Comparison of ENCODE assay signal across 1 cellular context in the genomic region with DNA sequence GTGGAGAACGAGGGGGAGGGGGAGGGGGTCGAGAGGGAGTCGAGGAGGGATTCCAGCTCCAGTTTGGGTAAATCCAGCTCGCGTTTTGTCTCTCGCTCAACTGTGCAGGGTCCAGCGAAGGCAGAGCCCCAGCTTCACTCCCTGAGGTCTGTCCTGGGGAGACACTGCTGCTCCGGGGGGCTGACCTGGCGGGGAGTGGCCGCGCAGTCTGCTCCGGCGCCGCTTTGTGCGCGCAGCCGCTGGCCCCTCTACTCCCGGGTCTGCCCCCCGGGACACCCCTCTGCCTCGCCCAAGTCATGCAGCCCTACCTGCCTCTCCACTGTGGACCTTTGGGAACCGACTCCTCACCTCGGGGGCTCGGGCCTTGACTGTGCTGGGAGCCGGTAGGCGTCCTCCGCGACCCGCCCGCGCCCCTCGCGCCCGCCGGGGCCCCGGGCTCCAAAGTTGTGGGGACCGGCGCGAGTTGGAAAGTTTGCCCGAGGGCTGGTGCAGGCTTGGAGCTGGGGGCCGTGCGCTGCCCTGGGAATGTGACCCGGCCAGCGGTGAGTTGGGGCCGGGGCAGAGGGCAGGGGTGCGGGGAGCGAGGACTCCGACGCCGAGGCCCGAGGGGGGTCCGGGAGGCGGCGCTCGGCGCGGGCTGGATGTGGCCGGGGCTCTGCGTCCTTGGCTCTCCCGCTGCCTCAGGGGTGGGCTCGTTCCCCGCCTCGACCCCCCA.
TF ChIP-seq lines count a peak whose summit lies in the region.

Gene TET1, plus strand, starts transcription at position 137 of the 715 bp plus-strand sequence. CDS start 12,002 bp downstream, outside the sequence.

TF ChIP-seq in K562, 482 proteins besides CTCF, POLR2A, EP300 and RAD21 (continued from another document and continues in another):
- TF ChIP-seq YY1 (IDR thresholded peaks at IDR 0.05; ENCODE audit: borderline replicate concordance in 1 of 3, control insufficient read depth in 1 of 3, extremely low read depth in 1 of 3, insufficient read depth in 3 of 3, insufficient read length in 1 of 3, insufficient replicate concordance in 2 of 3, low read depth in 1 of 3, low read length in 2 of 3) (peak in 2 of 3 experiments; percentile 8 to 70), ZNF143 (CRISPR knock-in tag; IDR thresholded peaks at IDR 0.05) (0 out of 2 replicates have a peak, but pooled peaks have one; percentile 32), IRF1 (CRISPR knock-in tag; IDR thresholded peaks at IDR 0.05; ENCODE audit: borderline replicate concordance) (0 out of 2 replicates have a peak, but pooled peaks have one; percentile 26), ZNF277 (CRISPR knock-in tag; IDR thresholded peaks at IDR 0.05; ENCODE audit: borderline replicate concordance) (no peak), ZNF512 (tag; IDR thresholded peaks at IDR 0.05) (no peak), ZFP1 (CRISPR knock-in tag; IDR thresholded peaks at IDR 0.05) (no peak), HLTF (IDR thresholded peaks at IDR 0.05) (0 out of 2 replicates have a peak, but pooled peaks have one; percentile 8), KLF6 (CRISPR knock-in tag; IDR thresholded peaks at IDR 0.05; ENCODE audit: borderline replicate concordance) (no peak), E2F1 (CRISPR knock-in tag; IDR thresholded peaks at IDR 0.05) (peak; percentile 27; the same call in 1 of the 2 replicates), ZNF212 (CRISPR knock-in tag; IDR thresholded peaks at IDR 0.05) (no peak), HIVEP1 (CRISPR knock-in tag; IDR thresholded peaks at IDR 0.05) (no peak), SMARCA5 (IDR thresholded peaks at IDR 0.05) (no peak), HMGN3 (IDR thresholded peaks at IDR 0.05; ENCODE audit: borderline replicate concordance, extremely low read depth, insufficient read length, low read depth, low read length) (peak; percentile 56), RBM39 (optimal IDR thresholded peaks at IDR 0.05; ENCODE audit: low read depth, low read length) (no peak), THAP12 (CRISPR knock-in tag; IDR thresholded peaks at IDR 0.05) (peak; percentile 84; the same call in 1 of the 2 replicates), NUFIP1 (IDR thresholded peaks at IDR 0.05; ENCODE audit: partially characterized antibody) (no peak), HDGF (IDR thresholded peaks at IDR 0.05) (no peak), FOXA3 (CRISPR knock-in tag; conservative IDR thresholded peaks at IDR 0.05 in 1 of 2, IDR thresholded peaks at IDR 0.05 in 1 of 2) (peak in 1 of 2 experiments; percentile 25; a peak in 1 of 4 replicates), CBX5 (IDR thresholded peaks at IDR 0.05; ENCODE audit: borderline replicate concordance, low read depth) (no peak), STAG1 (CRISPR knock-in tag; IDR thresholded peaks at IDR 0.05; ENCODE audit: borderline replicate concordance) (no peak; the same call in 1 of the 2 replicates), SMAD1 (IDR thresholded peaks at IDR 0.05; ENCODE audit: low read depth, low read length, partially characterized antibody) (peak; percentile 52), RCOR1 (IDR thresholded peaks at IDR 0.05; ENCODE audit: borderline replicate concordance in 1 of 2, low read depth in 2 of 2, low read length in 2 of 2) (peak in 1 of 2 experiments; percentile 87; a peak in 3 of 4 replicates), GABPB1 (CRISPR knock-in tag; IDR thresholded peaks at IDR 0.05) (peak; percentile 57), PCBP1 (IDR thresholded peaks at IDR 0.05; ENCODE audit: low read depth, low read length, poor library complexity, severe bottlenecking) (peak; percentile 31), SIX5 (IDR thresholded peaks at IDR 0.05; ENCODE audit: borderline replicate concordance in 1 of 2, insufficient read depth in 1 of 2, low read depth in 1 of 2, low read length in 2 of 2) (no peak)
- TF ChIP-seq, protein P1, sequence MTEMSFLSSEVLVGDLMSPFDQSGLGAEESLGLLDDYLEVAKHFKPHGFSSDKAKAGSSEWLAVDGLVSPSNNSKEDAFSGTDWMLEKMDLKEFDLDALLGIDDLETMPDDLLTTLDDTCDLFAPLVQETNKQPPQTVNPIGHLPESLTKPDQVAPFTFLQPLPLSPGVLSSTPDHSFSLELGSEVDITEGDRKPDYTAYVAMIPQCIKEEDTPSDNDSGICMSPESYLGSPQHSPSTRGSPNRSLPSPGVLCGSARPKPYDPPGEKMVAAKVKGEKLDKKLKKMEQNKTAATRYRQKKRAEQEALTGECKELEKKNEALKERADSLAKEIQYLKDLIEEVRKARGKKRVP (CRISPR knock-in tag; IDR thresholded peaks at IDR 0.05): no peak
- TF ChIP-seq, protein P2, sequence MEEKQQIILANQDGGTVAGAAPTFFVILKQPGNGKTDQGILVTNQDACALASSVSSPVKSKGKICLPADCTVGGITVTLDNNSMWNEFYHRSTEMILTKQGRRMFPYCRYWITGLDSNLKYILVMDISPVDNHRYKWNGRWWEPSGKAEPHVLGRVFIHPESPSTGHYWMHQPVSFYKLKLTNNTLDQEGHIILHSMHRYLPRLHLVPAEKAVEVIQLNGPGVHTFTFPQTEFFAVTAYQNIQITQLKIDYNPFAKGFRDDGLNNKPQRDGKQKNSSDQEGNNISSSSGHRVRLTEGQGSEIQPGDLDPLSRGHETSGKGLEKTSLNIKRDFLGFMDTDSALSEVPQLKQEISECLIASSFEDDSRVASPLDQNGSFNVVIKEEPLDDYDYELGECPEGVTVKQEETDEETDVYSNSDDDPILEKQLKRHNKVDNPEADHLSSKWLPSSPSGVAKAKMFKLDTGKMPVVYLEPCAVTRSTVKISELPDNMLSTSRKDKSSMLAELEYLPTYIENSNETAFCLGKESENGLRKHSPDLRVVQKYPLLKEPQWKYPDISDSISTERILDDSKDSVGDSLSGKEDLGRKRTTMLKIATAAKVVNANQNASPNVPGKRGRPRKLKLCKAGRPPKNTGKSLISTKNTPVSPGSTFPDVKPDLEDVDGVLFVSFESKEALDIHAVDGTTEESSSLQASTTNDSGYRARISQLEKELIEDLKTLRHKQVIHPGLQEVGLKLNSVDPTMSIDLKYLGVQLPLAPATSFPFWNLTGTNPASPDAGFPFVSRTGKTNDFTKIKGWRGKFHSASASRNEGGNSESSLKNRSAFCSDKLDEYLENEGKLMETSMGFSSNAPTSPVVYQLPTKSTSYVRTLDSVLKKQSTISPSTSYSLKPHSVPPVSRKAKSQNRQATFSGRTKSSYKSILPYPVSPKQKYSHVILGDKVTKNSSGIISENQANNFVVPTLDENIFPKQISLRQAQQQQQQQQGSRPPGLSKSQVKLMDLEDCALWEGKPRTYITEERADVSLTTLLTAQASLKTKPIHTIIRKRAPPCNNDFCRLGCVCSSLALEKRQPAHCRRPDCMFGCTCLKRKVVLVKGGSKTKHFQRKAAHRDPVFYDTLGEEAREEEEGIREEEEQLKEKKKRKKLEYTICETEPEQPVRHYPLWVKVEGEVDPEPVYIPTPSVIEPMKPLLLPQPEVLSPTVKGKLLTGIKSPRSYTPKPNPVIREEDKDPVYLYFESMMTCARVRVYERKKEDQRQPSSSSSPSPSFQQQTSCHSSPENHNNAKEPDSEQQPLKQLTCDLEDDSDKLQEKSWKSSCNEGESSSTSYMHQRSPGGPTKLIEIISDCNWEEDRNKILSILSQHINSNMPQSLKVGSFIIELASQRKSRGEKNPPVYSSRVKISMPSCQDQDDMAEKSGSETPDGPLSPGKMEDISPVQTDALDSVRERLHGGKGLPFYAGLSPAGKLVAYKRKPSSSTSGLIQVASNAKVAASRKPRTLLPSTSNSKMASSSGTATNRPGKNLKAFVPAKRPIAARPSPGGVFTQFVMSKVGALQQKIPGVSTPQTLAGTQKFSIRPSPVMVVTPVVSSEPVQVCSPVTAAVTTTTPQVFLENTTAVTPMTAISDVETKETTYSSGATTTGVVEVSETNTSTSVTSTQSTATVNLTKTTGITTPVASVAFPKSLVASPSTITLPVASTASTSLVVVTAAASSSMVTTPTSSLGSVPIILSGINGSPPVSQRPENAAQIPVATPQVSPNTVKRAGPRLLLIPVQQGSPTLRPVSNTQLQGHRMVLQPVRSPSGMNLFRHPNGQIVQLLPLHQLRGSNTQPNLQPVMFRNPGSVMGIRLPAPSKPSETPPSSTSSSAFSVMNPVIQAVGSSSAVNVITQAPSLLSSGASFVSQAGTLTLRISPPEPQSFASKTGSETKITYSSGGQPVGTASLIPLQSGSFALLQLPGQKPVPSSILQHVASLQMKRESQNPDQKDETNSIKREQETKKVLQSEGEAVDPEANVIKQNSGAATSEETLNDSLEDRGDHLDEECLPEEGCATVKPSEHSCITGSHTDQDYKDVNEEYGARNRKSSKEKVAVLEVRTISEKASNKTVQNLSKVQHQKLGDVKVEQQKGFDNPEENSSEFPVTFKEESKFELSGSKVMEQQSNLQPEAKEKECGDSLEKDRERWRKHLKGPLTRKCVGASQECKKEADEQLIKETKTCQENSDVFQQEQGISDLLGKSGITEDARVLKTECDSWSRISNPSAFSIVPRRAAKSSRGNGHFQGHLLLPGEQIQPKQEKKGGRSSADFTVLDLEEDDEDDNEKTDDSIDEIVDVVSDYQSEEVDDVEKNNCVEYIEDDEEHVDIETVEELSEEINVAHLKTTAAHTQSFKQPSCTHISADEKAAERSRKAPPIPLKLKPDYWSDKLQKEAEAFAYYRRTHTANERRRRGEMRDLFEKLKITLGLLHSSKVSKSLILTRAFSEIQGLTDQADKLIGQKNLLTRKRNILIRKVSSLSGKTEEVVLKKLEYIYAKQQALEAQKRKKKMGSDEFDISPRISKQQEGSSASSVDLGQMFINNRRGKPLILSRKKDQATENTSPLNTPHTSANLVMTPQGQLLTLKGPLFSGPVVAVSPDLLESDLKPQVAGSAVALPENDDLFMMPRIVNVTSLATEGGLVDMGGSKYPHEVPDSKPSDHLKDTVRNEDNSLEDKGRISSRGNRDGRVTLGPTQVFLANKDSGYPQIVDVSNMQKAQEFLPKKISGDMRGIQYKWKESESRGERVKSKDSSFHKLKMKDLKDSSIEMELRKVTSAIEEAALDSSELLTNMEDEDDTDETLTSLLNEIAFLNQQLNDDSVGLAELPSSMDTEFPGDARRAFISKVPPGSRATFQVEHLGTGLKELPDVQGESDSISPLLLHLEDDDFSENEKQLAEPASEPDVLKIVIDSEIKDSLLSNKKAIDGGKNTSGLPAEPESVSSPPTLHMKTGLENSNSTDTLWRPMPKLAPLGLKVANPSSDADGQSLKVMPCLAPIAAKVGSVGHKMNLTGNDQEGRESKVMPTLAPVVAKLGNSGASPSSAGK (IDR thresholded peaks at IDR 0.05): no peak
